Comparison of ENCODE assay signal across 8 cellular contexts in the genomic region with DNA sequence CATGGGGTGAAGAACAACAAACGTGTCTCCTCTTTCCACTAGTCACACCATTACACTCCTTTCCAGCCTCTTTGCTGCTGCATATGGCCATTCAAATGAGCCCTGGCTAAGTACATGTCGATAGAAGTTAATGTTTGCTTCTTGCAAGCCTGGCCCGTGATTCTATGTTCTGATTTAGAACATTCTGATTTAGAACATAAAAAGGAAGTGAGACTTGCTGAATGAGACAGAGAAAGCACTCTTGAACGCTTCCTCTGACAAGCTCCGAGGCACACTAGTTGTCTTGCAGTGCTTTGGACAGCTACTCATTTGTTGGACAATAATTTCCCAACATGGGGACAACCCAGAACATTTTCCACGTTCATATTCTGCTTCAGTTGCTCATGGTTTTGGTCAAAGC.
A peak's percentile ranks its signal among the peaks of the same experiment; 100 is the strongest.
ATAC-seq lines count a peak whose summit lies in the region.
"Not testable (repeated sequence)": the region's sequence is repeated elsewhere in the genome, so short reads cannot be mapped to it uniquely, and the experiment has no call there.

No MANE protein-coding gene starts in this region.

- H3K27ac Mint-ChIP-seq in stimulated activated memory B cell treated with anti-CD40 and anti-IgM and Interleukin-4, amounts not matched to agents 10 μg/mL and 1 μg/mL and 100 μg/mL, for 72 hours: not testable (repeated sequence)

- peak; percentile 93 for ATAC-seq in GM18502 (IDR thresholded peaks at IDR 0.05; ENCODE audit: poor library complexity, unreplicated experiment)
- ATAC-seq in GM18861 (IDR thresholded peaks at IDR 0.05; ENCODE audit: unreplicated experiment): peak; percentile 64
- peak; percentile 77 for ATAC-seq in GM19397 (IDR thresholded peaks at IDR 0.05; ENCODE audit: unreplicated experiment)
- ATAC-seq in GM21423 (IDR thresholded peaks at IDR 0.05; ENCODE audit: unreplicated experiment): peak; percentile 65
- peak; percentile 65 for ATAC-seq in HG02623 (IDR thresholded peaks at IDR 0.05; ENCODE audit: unreplicated experiment)
- peak; percentile 67 for ATAC-seq in HG02885 (IDR thresholded peaks at IDR 0.05; ENCODE audit: poor library complexity, unreplicated experiment)
- ATAC-seq in HG03378 (IDR thresholded peaks at IDR 0.05; ENCODE audit: unreplicated experiment): peak; percentile 94
- ATAC-seq in stimulated activated memory B cell treated with anti-CD40 and anti-IgM and Interleukin-4, amounts not matched to agents 10 μg/mL and 1 μg/mL and 100 μg/mL, for 72 hours: peak; percentile 34

- not testable (repeated sequence) for H3K27me3 Mint-ChIP-seq in stimulated activated memory B cell treated with anti-CD40 and anti-IgM and Interleukin-4, amounts not matched to agents 10 μg/mL and 1 μg/mL and 100 μg/mL, for 72 hours

- not testable (repeated sequence) for H3K9me3 Mint-ChIP-seq in stimulated activated memory B cell treated with anti-CD40 and anti-IgM and Interleukin-4, amounts not matched to agents 10 μg/mL and 1 μg/mL and 100 μg/mL, for 72 hours

- H3K36me3 Mint-ChIP-seq in stimulated activated memory B cell treated with anti-CD40 and anti-IgM and Interleukin-4, amounts not matched to agents 10 μg/mL and 1 μg/mL and 100 μg/mL, for 72 hours: not testable (repeated sequence)

- H3K4me1 Mint-ChIP-seq in stimulated activated memory B cell treated with anti-CD40 and anti-IgM and Interleukin-4, amounts not matched to agents 10 μg/mL and 1 μg/mL and 100 μg/mL, for 72 hours: not testable (repeated sequence)

- H3K4me3 Mint-ChIP-seq in stimulated activated memory B cell treated with anti-CD40 and anti-IgM and Interleukin-4, amounts not matched to agents 10 μg/mL and 1 μg/mL and 100 μg/mL, for 72 hours: not testable (repeated sequence)

Comparison
In these comparisons a context has a peak if more than half of its experiments do, and no peak if none do; other contexts are left out.
1. Peak in every context shown above with its lines: ATAC-seq.
2. ATAC-seq: peak in every context shown above with its lines; median percentile 94 in HG03378; 93 in GM18502; 77 in GM19397; 67 in HG02885; 65 in GM21423; 65 in HG02623; 64 in GM18861; 34 in stimulated activated memory B cell treated with anti-CD40 and anti-IgM and Interleukin-4, amounts not matched to agents 10 μg/mL and 1 μg/mL and 100 μg/mL, for 72 hours.